In genomic region chr1:101474039-101474665, GRCh38 we compare ENCODE assay signal across 8 cellular contexts.
A peak's percentile ranks its signal among the peaks of the same experiment; 100 is the strongest.
DNase-seq lines count a peak whose midpoint lies in the region; ATAC-seq and TF ChIP-seq lines count a peak whose summit lies in the region.

No MANE protein-coding gene starts in this region.

- peak; percentile 83 for ATAC-seq in GM23338
- no peak for ATAC-seq in stimulated activated effector memory CD8-positive, alpha-beta T cell treated with anti-CD3 and anti-CD28 coated beads, Interleukin-12 subunit alpha, Interleukin-12 subunit beta, amount 100 ng/mL, for 72 hours
- no peak for ATAC-seq in GM21786 (IDR thresholded peaks at IDR 0.05; ENCODE audit: unreplicated experiment)
- no peak for ATAC-seq in esophagus mucosa

- H3K9me2 ChIP-seq in GM23338 (ENCODE audit: insufficient read depth), result no peaks in the 10 kb centered on the region

- H3K79me2 ChIP-seq in GM23338 (replicated peaks; ENCODE audit: insufficient read depth), result no peaks in the 10 kb centered on the region

- no peak overlapping the region for H3K4me3 ChIP-seq in GM23338
- no peak overlapping the region for H3K4me3 ChIP-seq in foreskin fibroblast (ENCODE audit: low read depth in 1 of 2, low read length in 2 of 2)

- H3K4me1 Mint-ChIP-seq in GM23338, result no peaks in the 10 kb centered on the region
- H3K4me1 Mint-ChIP-seq in stimulated activated effector memory CD8-positive, alpha-beta T cell treated with anti-CD3 and anti-CD28 coated beads, Interleukin-12 subunit alpha, Interleukin-12 subunit beta, amount 100 ng/mL, for 72 hours, result no peaks in the 10 kb centered on the region

- DNase-seq in COR-L47 (lab: John Stamatoyannopoulos, UW) (peak; percentile 38), GM23338 (ENCODE audit: low spot score) (peak; percentile 82), NCI-H82 (lab: John Stamatoyannopoulos, UW) (peak; percentile 69), foreskin fibroblast (no peak)
- DNase-seq in activated effector memory CD4-positive, alpha-beta T cell treated with Interleukin-2 at 50 U/mL for 16 hours, result no peak
- DNase-seq in stimulated activated effector memory CD8-positive, alpha-beta T cell treated with anti-CD3 and anti-CD28 coated beads, Interleukin-12 subunit alpha, Interleukin-12 subunit beta, amount 100 ng/mL, for 72 hours (ENCODE audit: low spot score in 2 of 2), result no peak

- no peak overlapping the region for H3K27ac ChIP-seq in GM23338 (ENCODE audit: low read depth)

- no peak overlapping the region for H3K4me3 Mint-ChIP-seq in GM23338
- H3K4me3 Mint-ChIP-seq in stimulated activated effector memory CD8-positive, alpha-beta T cell treated with anti-CD3 and anti-CD28 coated beads, Interleukin-12 subunit alpha, Interleukin-12 subunit beta, amount 100 ng/mL, for 72 hours, result no peak overlapping the region

- H3K4me2 ChIP-seq in GM23338, result no peak overlapping the region

- no peaks in the 10 kb centered on the region; the same call in 2 of the 3 replicates for H3K9me3 Mint-ChIP-seq in GM23338
- peaks cover 3% of the 10 kb centered on the region for H3K9me3 Mint-ChIP-seq in stimulated activated effector memory CD8-positive, alpha-beta T cell treated with anti-CD3 and anti-CD28 coated beads, Interleukin-12 subunit alpha, Interleukin-12 subunit beta, amount 100 ng/mL, for 72 hours

- H3K27ac Mint-ChIP-seq in GM23338, result no peak overlapping the region
- H3K27ac Mint-ChIP-seq in stimulated activated effector memory CD8-positive, alpha-beta T cell treated with anti-CD3 and anti-CD28 coated beads, Interleukin-12 subunit alpha, Interleukin-12 subunit beta, amount 100 ng/mL, for 72 hours, result no peak overlapping the region

- no peaks in the 10 kb centered on the region for H3K27me3 Mint-ChIP-seq in GM23338 (ENCODE audit: insufficient read depth, low read depth, poor library complexity)

- H3K4me1 ChIP-seq in GM23338 (ENCODE audit: insufficient read depth), result no peaks in the 10 kb centered on the region

- H3F3A ChIP-seq in GM23338 (replicated peaks; ENCODE audit: low read depth), result no peaks in the 10 kb centered on the region

- no peaks in the 10 kb centered on the region for H3K36me3 ChIP-seq in GM23338 (ENCODE audit: insufficient read depth)

- H3K36me3 Mint-ChIP-seq in GM23338 (ENCODE audit: low read depth), result no peaks in the 10 kb centered on the region
- H3K36me3 Mint-ChIP-seq in stimulated activated effector memory CD8-positive, alpha-beta T cell treated with anti-CD3 and anti-CD28 coated beads, Interleukin-12 subunit alpha, Interleukin-12 subunit beta, amount 100 ng/mL, for 72 hours, result no peaks in the 10 kb centered on the region

- H2AFZ ChIP-seq in GM23338, result no peak overlapping the region

- TF ChIP-seq CTCF in GM23338 (conservative IDR thresholded peaks at IDR 0.05; ENCODE audit: low read depth in 2 of 2) (peak; percentile 79 to 83), foreskin fibroblast (IDR thresholded peaks at IDR 0.05; ENCODE audit: low read depth, low read length) (peak; percentile 20)

- no peaks in the 10 kb centered on the region for H4K20me1 ChIP-seq in GM23338 (replicated peaks; ENCODE audit: insufficient read depth)

- no peaks in the 10 kb centered on the region for H3K27me3 ChIP-seq in GM23338 (ENCODE audit: insufficient read depth)

TF ChIP-seq in GM23338, 12 proteins besides CTCF, POLR2A, EP300 and RAD21 (continues in another document):
- TF ChIP-seq NANOG (IDR thresholded peaks at IDR 0.05; ENCODE audit: borderline replicate concordance) (no peak), EZH2phosphoT487 (IDR thresholded peaks at IDR 0.05; ENCODE audit: unreplicated experiment) (no peak), CREB1 (CRISPR knock-in tag; IDR thresholded peaks at IDR 0.05; ENCODE audit: low read depth) (no peak), ZNF114 (CRISPR knock-in tag; IDR thresholded peaks at IDR 0.05) (no peak), EZH2 (IDR thresholded peaks at IDR 0.05; ENCODE audit: low read depth, unreplicated experiment) (no peak), POLR2AphosphoS5 (IDR thresholded peaks at IDR 0.05; ENCODE audit: low read depth) (no peak), STAT1 (IDR thresholded peaks at IDR 0.05; ENCODE audit: unreplicated experiment) (no peak)
- TF ChIP-seq, protein P1, sequence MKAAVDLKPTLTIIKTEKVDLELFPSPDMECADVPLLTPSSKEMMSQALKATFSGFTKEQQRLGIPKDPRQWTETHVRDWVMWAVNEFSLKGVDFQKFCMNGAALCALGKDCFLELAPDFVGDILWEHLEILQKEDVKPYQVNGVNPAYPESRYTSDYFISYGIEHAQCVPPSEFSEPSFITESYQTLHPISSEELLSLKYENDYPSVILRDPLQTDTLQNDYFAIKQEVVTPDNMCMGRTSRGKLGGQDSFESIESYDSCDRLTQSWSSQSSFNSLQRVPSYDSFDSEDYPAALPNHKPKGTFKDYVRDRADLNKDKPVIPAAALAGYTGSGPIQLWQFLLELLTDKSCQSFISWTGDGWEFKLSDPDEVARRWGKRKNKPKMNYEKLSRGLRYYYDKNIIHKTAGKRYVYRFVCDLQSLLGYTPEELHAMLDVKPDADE (IDR thresholded peaks at IDR 0.05), result no peak
- TF ChIP-seq, protein P2, sequence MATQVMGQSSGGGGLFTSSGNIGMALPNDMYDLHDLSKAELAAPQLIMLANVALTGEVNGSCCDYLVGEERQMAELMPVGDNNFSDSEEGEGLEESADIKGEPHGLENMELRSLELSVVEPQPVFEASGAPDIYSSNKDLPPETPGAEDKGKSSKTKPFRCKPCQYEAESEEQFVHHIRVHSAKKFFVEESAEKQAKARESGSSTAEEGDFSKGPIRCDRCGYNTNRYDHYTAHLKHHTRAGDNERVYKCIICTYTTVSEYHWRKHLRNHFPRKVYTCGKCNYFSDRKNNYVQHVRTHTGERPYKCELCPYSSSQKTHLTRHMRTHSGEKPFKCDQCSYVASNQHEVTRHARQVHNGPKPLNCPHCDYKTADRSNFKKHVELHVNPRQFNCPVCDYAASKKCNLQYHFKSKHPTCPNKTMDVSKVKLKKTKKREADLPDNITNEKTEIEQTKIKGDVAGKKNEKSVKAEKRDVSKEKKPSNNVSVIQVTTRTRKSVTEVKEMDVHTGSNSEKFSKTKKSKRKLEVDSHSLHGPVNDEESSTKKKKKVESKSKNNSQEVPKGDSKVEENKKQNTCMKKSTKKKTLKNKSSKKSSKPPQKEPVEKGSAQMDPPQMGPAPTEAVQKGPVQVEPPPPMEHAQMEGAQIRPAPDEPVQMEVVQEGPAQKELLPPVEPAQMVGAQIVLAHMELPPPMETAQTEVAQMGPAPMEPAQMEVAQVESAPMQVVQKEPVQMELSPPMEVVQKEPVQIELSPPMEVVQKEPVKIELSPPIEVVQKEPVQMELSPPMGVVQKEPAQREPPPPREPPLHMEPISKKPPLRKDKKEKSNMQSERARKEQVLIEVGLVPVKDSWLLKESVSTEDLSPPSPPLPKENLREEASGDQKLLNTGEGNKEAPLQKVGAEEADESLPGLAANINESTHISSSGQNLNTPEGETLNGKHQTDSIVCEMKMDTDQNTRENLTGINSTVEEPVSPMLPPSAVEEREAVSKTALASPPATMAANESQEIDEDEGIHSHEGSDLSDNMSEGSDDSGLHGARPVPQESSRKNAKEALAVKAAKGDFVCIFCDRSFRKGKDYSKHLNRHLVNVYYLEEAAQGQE (IDR thresholded peaks at IDR 0.05; ENCODE audit: unreplicated experiment), result no peak

Comparison
In these comparisons a context has a peak if more than half of its experiments do, and no peak if none do; other contexts are left out.
1. DNase-seq: peak in COR-L47 (single experiment), GM23338 (single experiment) and NCI-H82 (single experiment); none in foreskin fibroblast (0 of 2), activated effector memory CD4-positive, alpha-beta T cell treated with Interleukin-2 at 50 U/mL for 16 hours (single experiment) and stimulated activated effector memory CD8-positive, alpha-beta T cell treated with anti-CD3 and anti-CD28 coated beads, Interleukin-12 subunit alpha, Interleukin-12 subunit beta, amount 100 ng/mL, for 72 hours (0 of 2).